ENCODE assay signal across 8 cellular contexts in genomic region chr18:57837917-57838548, GRCh38. TPM values are rescaled to one million over a fixed set of nuclear protein-coding genes. Genes with fewer than 3 reads are reported as not detected.
DNase-seq lines count a peak whose midpoint lies in the region; ATAC-seq and TF ChIP-seq lines count a peak whose summit lies in the region.

No MANE protein-coding gene starts in this region.

- no peaks in the 10 kb centered on the region for H3K4me1 ChIP-seq in colonic mucosa

- intact Hi-C loops in colonic mucosa (cut with DNase I): no loop called here

- H3K4me1 Mint-ChIP-seq in activated CD8-positive, alpha-beta memory T cell treated with anti-CD3 and anti-CD28 coated beads, Interleukin-2, amount 10 ng/mL, durations not matched to agents 7 days and 5 days: peaks cover 42% of the 10 kb centered on the region

- no peak overlapping the region for H3K27ac ChIP-seq in colonic mucosa

- peak; percentile 75 for ATAC-seq in GM19328 (IDR thresholded peaks at IDR 0.05; ENCODE audit: unreplicated experiment)
- ATAC-seq in HG02981 (IDR thresholded peaks at IDR 0.05; ENCODE audit: unreplicated experiment): peak; percentile 80
- peak; percentile 85 for ATAC-seq in activated CD8-positive, alpha-beta memory T cell treated with anti-CD3 and anti-CD28 coated beads, Interleukin-2, amount 10 ng/mL, durations not matched to agents 7 days and 5 days

- no peaks in the 10 kb centered on the region for H3K27me3 ChIP-seq in colonic mucosa

- no peak overlapping the region for H3K9ac ChIP-seq in colonic mucosa (ENCODE audit: low read depth in 2 of 2, low read length in 2 of 2)

- peaks cover 52% of the 10 kb centered on the region for H3K27me3 Mint-ChIP-seq in activated CD8-positive, alpha-beta memory T cell treated with anti-CD3 and anti-CD28 coated beads, Interleukin-2, amount 10 ng/mL, durations not matched to agents 7 days and 5 days

- no peak overlapping the region for H3K4me3 ChIP-seq in foreskin fibroblast (ENCODE audit: low read depth in 1 of 2, low read length in 2 of 2)
- H3K4me3 ChIP-seq in colonic mucosa: no peak overlapping the region

- CTCF ChIA-PET in activated CD8-positive, alpha-beta memory T cell treated with anti-CD3 and anti-CD28 coated beads, Interleukin-2, amount 10 ng/mL, durations not matched to agents 7 days and 5 days (lab: Charles Lee): interaction anchor here (1.3 kb wide), 1 partner anchor 21 kb away, joined by 3 read pairs; no protein-coding TSS in a partner anchor

- H3K9me3 Mint-ChIP-seq in activated CD8-positive, alpha-beta memory T cell treated with anti-CD3 and anti-CD28 coated beads, Interleukin-2, amount 10 ng/mL, durations not matched to agents 7 days and 5 days (ENCODE audit: low read depth): peaks cover 8% of the 10 kb centered on the region

- no peaks in the 10 kb centered on the region for H3K36me3 ChIP-seq in colonic mucosa

- H3K9me3 ChIP-seq in colonic mucosa: no peaks in the 10 kb centered on the region

- DNase-seq in activated CD8-positive, alpha-beta memory T cell treated with anti-CD3 and anti-CD28 coated beads, Interleukin-2, amount 10 ng/mL, durations not matched to agents 7 days and 5 days: peak; percentile 71
- DNase-seq in stimulated activated CD4-positive, alpha-beta T cell treated with anti-CD3 and anti-CD28 coated beads, Interleukin-2, amount 100 ng/mL, for 48 hours: peak; percentile 19 to 36
- DNase-seq in foreskin fibroblast (no peak), colonic mucosa (no peak), dedifferentiated amniotic fluid mesenchymal stem cell (ENCODE audit: extremely low spot score) (no peak)
- DNase-seq in effector CD4-positive, alpha-beta T cell: no peak

- H3K36me3 Mint-ChIP-seq in activated CD8-positive, alpha-beta memory T cell treated with anti-CD3 and anti-CD28 coated beads, Interleukin-2, amount 10 ng/mL, durations not matched to agents 7 days and 5 days: peaks cover 29% of the 10 kb centered on the region

- H3K4me3 Mint-ChIP-seq in activated CD8-positive, alpha-beta memory T cell treated with anti-CD3 and anti-CD28 coated beads, Interleukin-2, amount 10 ng/mL, durations not matched to agents 7 days and 5 days: peak overlapping the region; percentile 15

- TF ChIP-seq CTCF in foreskin fibroblast (IDR thresholded peaks at IDR 0.05; ENCODE audit: low read depth, low read length): no peak
- no peak for TF ChIP-seq CTCF in colonic mucosa (IDR thresholded peaks at IDR 0.05)

- H3K27ac Mint-ChIP-seq in activated CD8-positive, alpha-beta memory T cell treated with anti-CD3 and anti-CD28 coated beads, Interleukin-2, amount 10 ng/mL, durations not matched to agents 7 days and 5 days: peak overlapping the region; percentile 36

RNA-seq across cellular contexts. Expression of gene ATP8B1, which starts 34.9 kb away (rescaled TPM):
- total RNA-seq in activated CD8-positive, alpha-beta memory T cell treated with anti-CD3 and anti-CD28 coated beads, Interleukin-2, amount 10 ng/mL, durations not matched to agents 7 days and 5 days: under 1 TPM in 1 of 2 experiments, not detected in 1; 0.26 TPM
- 100 to 1,000 TPM; 263 to 359 TPM for total RNA-seq in colonic mucosa

Comparison
In these comparisons a context has a peak if more than half of its experiments do, and no peak if none do; other contexts are left out.
1. DNase-seq: peak in activated CD8-positive, alpha-beta memory T cell treated with anti-CD3 and anti-CD28 coated beads, Interleukin-2, amount 10 ng/mL, durations not matched to agents 7 days and 5 days (single experiment) and stimulated activated CD4-positive, alpha-beta T cell treated with anti-CD3 and anti-CD28 coated beads, Interleukin-2, amount 100 ng/mL, for 48 hours (2 of 2); none in foreskin fibroblast (0 of 2), effector CD4-positive, alpha-beta T cell (single experiment), colonic mucosa (single experiment) and dedifferentiated amniotic fluid mesenchymal stem cell (single experiment).
2. RNA of gene ATP8B1, which starts 34.9 kb away (total RNA-seq): 263 to 359 TPM in colonic mucosa; 0.26 TPM in activated CD8-positive, alpha-beta memory T cell treated with anti-CD3 and anti-CD28 coated beads, Interleukin-2, amount 10 ng/mL, durations not matched to agents 7 days and 5 days; every median in the first group is over 100 times any median in the second.
3. Peak in every context shown above with its lines, with median percentiles within 50 percentile points of each other: ATAC-seq.